In the genomic region with DNA sequence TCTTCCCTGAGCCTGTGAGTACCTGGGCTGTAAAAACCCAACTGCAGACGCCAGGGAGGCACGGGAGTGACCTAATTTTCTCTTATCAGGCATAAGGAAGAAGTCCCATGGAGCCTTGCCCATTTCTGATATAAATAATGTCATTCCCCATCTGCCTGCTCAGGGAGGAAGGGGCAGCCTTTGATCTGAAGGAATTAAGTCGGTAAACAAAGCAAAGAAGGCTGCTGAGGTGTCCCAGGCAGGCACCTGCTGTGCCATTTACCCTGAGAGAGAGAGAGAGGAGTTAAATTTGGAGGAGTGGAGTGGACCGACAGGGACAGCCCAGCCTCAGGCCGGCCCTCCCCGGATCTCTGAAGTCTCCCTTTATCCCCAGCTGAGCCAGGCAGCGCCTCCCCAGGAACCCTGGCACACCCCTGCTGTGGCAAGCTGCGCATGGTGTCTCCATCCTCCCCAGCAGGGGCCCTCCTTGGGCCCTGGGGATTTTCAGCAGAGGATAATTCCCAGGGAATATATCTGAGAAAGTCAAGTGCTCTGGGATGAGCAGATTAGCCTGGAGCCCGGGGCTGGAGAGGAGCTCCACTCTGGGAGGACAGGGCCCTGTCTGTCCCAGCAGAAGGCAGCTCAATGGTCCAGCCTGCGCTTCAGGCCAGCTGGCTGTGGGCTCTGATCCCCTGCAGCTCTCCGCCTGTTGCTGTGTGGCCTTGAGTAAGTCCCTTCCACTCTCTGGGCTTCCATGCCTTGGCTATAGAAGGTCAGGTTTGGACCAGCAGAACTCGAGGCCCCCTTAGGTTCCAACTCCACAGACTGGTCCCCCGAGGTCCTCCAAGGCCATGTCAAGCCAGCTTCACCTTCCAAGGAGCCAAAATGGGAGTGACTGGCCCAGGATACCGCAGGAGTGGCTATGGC, we compare ENCODE assay signal across 15 cellular contexts. TPM values are rescaled to one million over a fixed set of nuclear protein-coding genes. Genes with fewer than 3 reads are reported as not detected.
DNase-seq lines count a peak whose midpoint lies in the region; ATAC-seq and TF ChIP-seq lines count a peak whose summit lies in the region.
"Had no signal": no experiment of that assay in that cellular context is flagged by ENCODE, and none has a peak within 500 bp of the region (broad histone marks: within the 10 kb centered on the region; RNA-seq: fewer than 3 reads in every experiment).

No MANE protein-coding gene starts in this region.

- ATAC-seq in upper lobe of right lung: no peak

- intact Hi-C loops in upper lobe of right lung (cut with DNase I) (no loop called here), ovary (cut with DNase I) (loop anchor here in 1 of 4 donors (2.0 kb wide), 1 partner anchor 39 kb away; no protein-coding TSS in a partner anchor)

- no peaks in the 10 kb centered on the region for H3K36me3 ChIP-seq in upper lobe of right lung
- no peaks in the 10 kb centered on the region for H3K36me3 ChIP-seq in ovary
- H3K36me3 ChIP-seq: right lobe of liver had no signal

- H3K9me3 ChIP-seq in upper lobe of right lung (no peaks in the 10 kb centered on the region), ovary (no peaks in the 10 kb centered on the region)
- H3K9me3 ChIP-seq: right lobe of liver had no signal

- H3K4me3 ChIP-seq in upper lobe of right lung (no peak overlapping the region), ovary (no peak overlapping the region)
- H3K4me3 ChIP-seq: right lobe of liver had no signal

- H3K27me3 ChIP-seq in upper lobe of right lung (peaks cover 6% of the 10 kb centered on the region), ovary (no peaks in the 10 kb centered on the region)
- H3K27me3 ChIP-seq: right lobe of liver had no signal

- TF ChIP-seq CTCF in upper lobe of right lung (IDR thresholded peaks at IDR 0.05): no peak
- no peak for TF ChIP-seq CTCF in ovary (IDR thresholded peaks at IDR 0.05)

- H3K27ac ChIP-seq in substantia nigra (ENCODE audit: low read depth, low read length, poor library complexity, severe bottlenecking) (peak overlapping the region; percentile 53), upper lobe of right lung (no peak overlapping the region), ovary (no peak overlapping the region)
- H3K27ac ChIP-seq: epithelial cell of prostate, right lobe of liver had no signal

- no peak for TF ChIP-seq EP300 in ovary (IDR thresholded peaks at IDR 0.05)

- H3K4me1 ChIP-seq in upper lobe of right lung (peaks cover 19% of the 10 kb centered on the region), ovary (ENCODE audit: insufficient read depth) (no peaks in the 10 kb centered on the region)
- H3K4me1 ChIP-seq: right lobe of liver had no signal

- WGBS in ovary, 3 donors: 19 to 24% (median 23%) methylated on average over 14 of the region's 14 CpGs

- TF ChIP-seq POLR2A in erythroblast (IDR thresholded peaks at IDR 0.05; ENCODE audit: low read length): peak; percentile 2
- no peak for TF ChIP-seq POLR2A in ovary (IDR thresholded peaks at IDR 0.05)

- peak; percentile 37 for DNase-seq in NCI-H345 (lab: John Stamatoyannopoulos, UW)
- DNase-seq in NCI-H345 treated with DMSO at 0.1 percent for 48 hours (lab: John Stamatoyannopoulos, UW; ENCODE audit: unreplicated experiment): no peak
- DNase-seq in NCI-H82 treated with DMSO at 0.1 percent for 48 hours (lab: John Stamatoyannopoulos, UW; ENCODE audit: unreplicated experiment): peak; percentile 67
- peak; percentile 45 to 69 for DNase-seq in erythroblast (lab: John Stamatoyannopoulos, UW)
- DNase-seq in substantia nigra (lab: John Stamatoyannopoulos, UW): peak in 18 of 49 donors; percentile 8 to 77 (median 38)
- DNase-seq in SIG-M5 treated with dmso at 0.1 percent for 504 hours (lab: John Stamatoyannopoulos, UW; ENCODE audit: unreplicated experiment): no peak
- DNase-seq in upper lobe of right lung: no peak
- no peak for DNase-seq in ovary
- DNase-seq: activated CD4-positive, alpha-beta T cell treated with anti-CD3 and anti-CD28 coated beads for 4 hours; activated naive CD8-positive, alpha-beta T cell treated with anti-CD3 and anti-CD28 coated beads, Interleukin-2, amount 50 U/mL, for 24 hours; MV-4-11; right lobe of liver had no signal

RNA-seq across cellular contexts. Expression of gene CABP7, which starts 17.5 kb away (rescaled TPM):
- total RNA-seq in upper lobe of right lung: not detected
- total RNA-seq in ovary: under 1 TPM in 2 of 7 donors, not detected in 5; 0.07 to 0.23 TPM
- polyA plus RNA-seq in ovary: under 1 TPM in 1 of 2 donors, not detected in 1; 0.04 TPM
- total RNA-seq: liver, right lobe of liver, RPMI7951 had no signal

Comparison
In these comparisons a context has a peak if more than half of its experiments do, and no peak if none do; other contexts are left out.
1. DNase-seq: peak in NCI-H345 (single experiment), NCI-H82 treated with DMSO at 0.1 percent for 48 hours (single experiment) and erythroblast (2 of 2); none in NCI-H345 treated with DMSO at 0.1 percent for 48 hours (single experiment), SIG-M5 treated with dmso at 0.1 percent for 504 hours (single experiment), upper lobe of right lung (single experiment) and ovary (0 of 5).